ENCODE assay signal across 1 cellular context in the genomic region with DNA sequence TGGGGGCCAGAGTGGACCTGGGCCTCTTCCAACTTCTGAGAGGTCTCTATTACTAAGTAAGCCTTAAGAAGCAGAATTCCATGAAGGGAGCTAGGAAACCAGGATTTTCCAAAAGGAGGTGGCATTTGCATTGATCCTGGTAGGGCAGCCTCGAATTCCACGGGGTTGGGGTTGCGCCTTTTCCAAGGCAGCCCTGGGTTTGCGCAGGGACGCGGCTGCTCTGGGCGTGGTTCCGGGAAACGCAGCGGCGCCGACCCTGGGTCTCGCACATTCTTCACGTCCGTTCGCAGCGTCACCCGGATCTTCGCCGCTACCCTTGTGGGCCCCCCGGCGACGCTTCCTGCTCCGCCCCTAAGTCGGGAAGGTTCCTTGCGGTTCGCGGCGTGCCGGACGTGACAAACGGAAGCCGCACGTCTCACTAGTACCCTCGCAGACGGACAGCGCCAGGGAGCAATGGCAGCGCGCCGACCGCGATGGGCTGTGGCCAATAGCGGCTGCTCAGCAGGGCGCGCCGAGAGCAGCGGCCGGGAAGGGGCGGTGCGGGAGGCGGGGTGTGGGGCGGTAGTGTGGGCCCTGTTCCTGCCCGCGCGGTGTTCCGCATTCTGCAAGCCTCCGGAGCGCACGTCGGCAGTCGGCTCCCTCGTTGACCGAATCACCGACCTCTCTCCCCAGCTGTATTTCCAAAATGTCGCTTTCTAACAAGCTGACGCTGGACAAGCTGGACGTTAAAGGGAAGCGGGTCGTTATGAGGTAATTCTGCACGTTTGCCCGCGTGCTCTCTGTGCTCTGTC.
A peak's percentile ranks its signal among the peaks of the same experiment; 100 is the strongest.
TF ChIP-seq lines count a peak whose summit lies in the region.

A gene (plus strand): TSS at position 593 of the 791 bp plus-strand sequence. CDS start 93 bp downstream, at position 686.

TF ChIP-seq in K562, 482 proteins besides CTCF, POLR2A, EP300 and RAD21 (continued from another document and continues in another):
- TF ChIP-seq POLR2AphosphoS5 (IDR thresholded peaks at IDR 0.05; ENCODE audit: control insufficient read depth, insufficient read depth, low read depth, low read length) (peak; percentile 63; the same call in 1 of the 2 replicates), POLR2AphosphoS2 (IDR thresholded peaks at IDR 0.05; ENCODE audit: low read length) (no peak), EHMT2 (IDR thresholded peaks at IDR 0.05) (no peak), KLF16 (IDR thresholded peaks at IDR 0.05) (no peak), PTBP1 (IDR thresholded peaks at IDR 0.05; ENCODE audit: low read depth, low read length) (no peak), KAT2B (IDR thresholded peaks at IDR 0.05; ENCODE audit: low read depth, low read length) (no peak), ZNF282 (CRISPR knock-in tag; IDR thresholded peaks at IDR 0.05) (no peak), GABPB1 (CRISPR knock-in tag; IDR thresholded peaks at IDR 0.05) (peak; percentile 91), BCL6 (CRISPR knock-in tag; IDR thresholded peaks at IDR 0.05) (no peak), TAF15 (IDR thresholded peaks at IDR 0.05; ENCODE audit: low read depth, low read length) (no peak), SAP30 (IDR thresholded peaks at IDR 0.05; ENCODE audit: borderline replicate concordance, insufficient read depth, low read depth, low read length, poor library complexity, severe bottlenecking) (peak; percentile 59), ZNF143 (CRISPR knock-in tag; IDR thresholded peaks at IDR 0.05) (no peak), FIP1L1 (IDR thresholded peaks at IDR 0.05; ENCODE audit: low read depth, low read length, poor library complexity, severe bottlenecking) (peak; percentile 42), ETV6 (IDR thresholded peaks at IDR 0.05; ENCODE audit: borderline replicate concordance in 1 of 2, low read depth in 2 of 2, low read length in 1 of 2) (peak; percentile 35 to 88; a peak in 2 of 4 replicates), ETV6 (CRISPR knock-in tag; IDR thresholded peaks at IDR 0.05; ENCODE audit: borderline replicate concordance) (no peak), NR3C1 (CRISPR knock-in tag; IDR thresholded peaks at IDR 0.05) (no peak), SUPT5H (IDR thresholded peaks at IDR 0.05) (peak; percentile 85), ARID1B (IDR thresholded peaks at IDR 0.05) (peak; percentile 24; the same call in 1 of the 2 replicates), TGIF2 (CRISPR knock-in tag; IDR thresholded peaks at IDR 0.05) (no peak), RCOR1 (IDR thresholded peaks at IDR 0.05; ENCODE audit: borderline replicate concordance in 1 of 2, low read depth in 2 of 2, low read length in 2 of 2) (no peak), NCOA4 (IDR thresholded peaks at IDR 0.05; ENCODE audit: partially characterized antibody) (no peak), ZNF175 (CRISPR knock-in tag; IDR thresholded peaks at IDR 0.05; ENCODE audit: low read depth) (no peak), RBM39 (optimal IDR thresholded peaks at IDR 0.05; ENCODE audit: low read depth, low read length) (no peak), SREBF1 (IDR thresholded peaks at IDR 0.05; ENCODE audit: borderline replicate concordance, low read depth, low read length) (no peak), NRF1 (conservative IDR thresholded peaks at IDR 0.05 in 1 of 2, IDR thresholded peaks at IDR 0.05 in 1 of 2) (peak; percentile 85 to 88), SMAD3 (CRISPR knock-in tag; conservative IDR thresholded peaks at IDR 0.05) (no peak), STAT5B (CRISPR knock-in tag; IDR thresholded peaks at IDR 0.05) (no peak), ZC3H11A (IDR thresholded peaks at IDR 0.05; ENCODE audit: low read depth, low read length) (no peak), HEY1 (CRISPR knock-in tag; IDR thresholded peaks at IDR 0.05; ENCODE audit: borderline replicate concordance) (no peak), RBM25 (IDR thresholded peaks at IDR 0.05; ENCODE audit: low read depth, low read length, severe bottlenecking) (peak; percentile 99), TEAD2 (tag; IDR thresholded peaks at IDR 0.05) (no peak), CAMTA2 (CRISPR knock-in tag; conservative IDR thresholded peaks at IDR 0.05) (no peak)
- TF ChIP-seq, protein P1, sequence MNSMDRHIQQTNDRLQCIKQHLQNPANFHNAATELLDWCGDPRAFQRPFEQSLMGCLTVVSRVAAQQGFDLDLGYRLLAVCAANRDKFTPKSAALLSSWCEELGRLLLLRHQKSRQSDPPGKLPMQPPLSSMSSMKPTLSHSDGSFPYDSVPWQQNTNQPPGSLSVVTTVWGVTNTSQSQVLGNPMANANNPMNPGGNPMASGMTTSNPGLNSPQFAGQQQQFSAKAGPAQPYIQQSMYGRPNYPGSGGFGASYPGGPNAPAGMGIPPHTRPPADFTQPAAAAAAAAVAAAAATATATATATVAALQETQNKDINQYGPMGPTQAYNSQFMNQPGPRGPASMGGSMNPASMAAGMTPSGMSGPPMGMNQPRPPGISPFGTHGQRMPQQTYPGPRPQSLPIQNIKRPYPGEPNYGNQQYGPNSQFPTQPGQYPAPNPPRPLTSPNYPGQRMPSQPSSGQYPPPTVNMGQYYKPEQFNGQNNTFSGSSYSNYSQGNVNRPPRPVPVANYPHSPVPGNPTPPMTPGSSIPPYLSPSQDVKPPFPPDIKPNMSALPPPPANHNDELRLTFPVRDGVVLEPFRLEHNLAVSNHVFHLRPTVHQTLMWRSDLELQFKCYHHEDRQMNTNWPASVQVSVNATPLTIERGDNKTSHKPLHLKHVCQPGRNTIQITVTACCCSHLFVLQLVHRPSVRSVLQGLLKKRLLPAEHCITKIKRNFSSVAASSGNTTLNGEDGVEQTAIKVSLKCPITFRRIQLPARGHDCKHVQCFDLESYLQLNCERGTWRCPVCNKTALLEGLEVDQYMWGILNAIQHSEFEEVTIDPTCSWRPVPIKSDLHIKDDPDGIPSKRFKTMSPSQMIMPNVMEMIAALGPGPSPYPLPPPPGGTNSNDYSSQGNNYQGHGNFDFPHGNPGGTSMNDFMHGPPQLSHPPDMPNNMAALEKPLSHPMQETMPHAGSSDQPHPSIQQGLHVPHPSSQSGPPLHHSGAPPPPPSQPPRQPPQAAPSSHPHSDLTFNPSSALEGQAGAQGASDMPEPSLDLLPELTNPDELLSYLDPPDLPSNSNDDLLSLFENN (IDR thresholded peaks at IDR 0.05; ENCODE audit: low read depth in 2 of 2, low read length in 2 of 2) = no peak
- TF ChIP-seq, protein P2, sequence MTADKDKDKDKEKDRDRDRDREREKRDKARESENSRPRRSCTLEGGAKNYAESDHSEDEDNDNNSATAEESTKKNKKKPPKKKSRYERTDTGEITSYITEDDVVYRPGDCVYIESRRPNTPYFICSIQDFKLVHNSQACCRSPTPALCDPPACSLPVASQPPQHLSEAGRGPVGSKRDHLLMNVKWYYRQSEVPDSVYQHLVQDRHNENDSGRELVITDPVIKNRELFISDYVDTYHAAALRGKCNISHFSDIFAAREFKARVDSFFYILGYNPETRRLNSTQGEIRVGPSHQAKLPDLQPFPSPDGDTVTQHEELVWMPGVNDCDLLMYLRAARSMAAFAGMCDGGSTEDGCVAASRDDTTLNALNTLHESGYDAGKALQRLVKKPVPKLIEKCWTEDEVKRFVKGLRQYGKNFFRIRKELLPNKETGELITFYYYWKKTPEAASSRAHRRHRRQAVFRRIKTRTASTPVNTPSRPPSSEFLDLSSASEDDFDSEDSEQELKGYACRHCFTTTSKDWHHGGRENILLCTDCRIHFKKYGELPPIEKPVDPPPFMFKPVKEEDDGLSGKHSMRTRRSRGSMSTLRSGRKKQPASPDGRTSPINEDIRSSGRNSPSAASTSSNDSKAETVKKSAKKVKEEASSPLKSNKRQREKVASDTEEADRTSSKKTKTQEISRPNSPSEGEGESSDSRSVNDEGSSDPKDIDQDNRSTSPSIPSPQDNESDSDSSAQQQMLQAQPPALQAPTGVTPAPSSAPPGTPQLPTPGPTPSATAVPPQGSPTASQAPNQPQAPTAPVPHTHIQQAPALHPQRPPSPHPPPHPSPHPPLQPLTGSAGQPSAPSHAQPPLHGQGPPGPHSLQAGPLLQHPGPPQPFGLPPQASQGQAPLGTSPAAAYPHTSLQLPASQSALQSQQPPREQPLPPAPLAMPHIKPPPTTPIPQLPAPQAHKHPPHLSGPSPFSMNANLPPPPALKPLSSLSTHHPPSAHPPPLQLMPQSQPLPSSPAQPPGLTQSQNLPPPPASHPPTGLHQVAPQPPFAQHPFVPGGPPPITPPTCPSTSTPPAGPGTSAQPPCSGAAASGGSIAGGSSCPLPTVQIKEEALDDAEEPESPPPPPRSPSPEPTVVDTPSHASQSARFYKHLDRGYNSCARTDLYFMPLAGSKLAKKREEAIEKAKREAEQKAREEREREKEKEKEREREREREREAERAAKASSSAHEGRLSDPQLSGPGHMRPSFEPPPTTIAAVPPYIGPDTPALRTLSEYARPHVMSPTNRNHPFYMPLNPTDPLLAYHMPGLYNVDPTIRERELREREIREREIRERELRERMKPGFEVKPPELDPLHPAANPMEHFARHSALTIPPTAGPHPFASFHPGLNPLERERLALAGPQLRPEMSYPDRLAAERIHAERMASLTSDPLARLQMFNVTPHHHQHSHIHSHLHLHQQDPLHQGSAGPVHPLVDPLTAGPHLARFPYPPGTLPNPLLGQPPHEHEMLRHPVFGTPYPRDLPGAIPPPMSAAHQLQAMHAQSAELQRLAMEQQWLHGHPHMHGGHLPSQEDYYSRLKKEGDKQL (CRISPR knock-in tag; IDR thresholded peaks at IDR 0.05; ENCODE audit: borderline replicate concordance) = no peak
- TF ChIP-seq, protein P3, sequence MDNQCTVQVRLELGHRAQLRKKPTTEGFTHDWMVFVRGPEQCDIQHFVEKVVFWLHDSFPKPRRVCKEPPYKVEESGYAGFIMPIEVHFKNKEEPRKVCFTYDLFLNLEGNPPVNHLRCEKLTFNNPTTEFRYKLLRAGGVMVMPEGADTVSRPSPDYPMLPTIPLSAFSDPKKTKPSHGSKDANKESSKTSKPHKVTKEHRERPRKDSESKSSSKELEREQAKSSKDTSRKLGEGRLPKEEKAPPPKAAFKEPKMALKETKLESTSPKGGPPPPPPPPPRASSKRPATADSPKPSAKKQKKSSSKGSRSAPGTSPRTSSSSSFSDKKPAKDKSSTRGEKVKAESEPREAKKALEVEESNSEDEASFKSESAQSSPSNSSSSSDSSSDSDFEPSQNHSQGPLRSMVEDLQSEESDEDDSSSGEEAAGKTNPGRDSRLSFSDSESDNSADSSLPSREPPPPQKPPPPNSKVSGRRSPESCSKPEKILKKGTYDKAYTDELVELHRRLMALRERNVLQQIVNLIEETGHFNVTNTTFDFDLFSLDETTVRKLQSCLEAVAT (IDR thresholded peaks at IDR 0.05) = peak in 1 of 2 experiments; percentile 21; a peak in 1 of 4 replicates
- TF ChIP-seq, protein P4, sequence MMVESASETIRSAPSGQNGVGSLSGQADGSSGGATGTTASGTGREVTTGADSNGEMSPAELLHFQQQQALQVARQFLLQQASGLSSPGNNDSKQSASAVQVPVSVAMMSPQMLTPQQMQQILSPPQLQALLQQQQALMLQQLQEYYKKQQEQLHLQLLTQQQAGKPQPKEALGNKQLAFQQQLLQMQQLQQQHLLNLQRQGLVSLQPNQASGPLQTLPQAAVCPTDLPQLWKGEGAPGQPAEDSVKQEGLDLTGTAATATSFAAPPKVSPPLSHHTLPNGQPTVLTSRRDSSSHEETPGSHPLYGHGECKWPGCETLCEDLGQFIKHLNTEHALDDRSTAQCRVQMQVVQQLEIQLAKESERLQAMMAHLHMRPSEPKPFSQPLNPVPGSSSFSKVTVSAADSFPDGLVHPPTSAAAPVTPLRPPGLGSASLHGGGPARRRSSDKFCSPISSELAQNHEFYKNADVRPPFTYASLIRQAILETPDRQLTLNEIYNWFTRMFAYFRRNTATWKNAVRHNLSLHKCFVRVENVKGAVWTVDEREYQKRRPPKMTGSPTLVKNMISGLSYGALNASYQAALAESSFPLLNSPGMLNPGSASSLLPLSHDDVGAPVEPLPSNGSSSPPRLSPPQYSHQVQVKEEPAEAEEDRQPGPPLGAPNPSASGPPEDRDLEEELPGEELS (CRISPR knock-in tag; IDR thresholded peaks at IDR 0.05; ENCODE audit: borderline replicate concordance) = peak; percentile 51; the same call in 1 of the 2 replicates
- TF ChIP-seq, protein P5, sequence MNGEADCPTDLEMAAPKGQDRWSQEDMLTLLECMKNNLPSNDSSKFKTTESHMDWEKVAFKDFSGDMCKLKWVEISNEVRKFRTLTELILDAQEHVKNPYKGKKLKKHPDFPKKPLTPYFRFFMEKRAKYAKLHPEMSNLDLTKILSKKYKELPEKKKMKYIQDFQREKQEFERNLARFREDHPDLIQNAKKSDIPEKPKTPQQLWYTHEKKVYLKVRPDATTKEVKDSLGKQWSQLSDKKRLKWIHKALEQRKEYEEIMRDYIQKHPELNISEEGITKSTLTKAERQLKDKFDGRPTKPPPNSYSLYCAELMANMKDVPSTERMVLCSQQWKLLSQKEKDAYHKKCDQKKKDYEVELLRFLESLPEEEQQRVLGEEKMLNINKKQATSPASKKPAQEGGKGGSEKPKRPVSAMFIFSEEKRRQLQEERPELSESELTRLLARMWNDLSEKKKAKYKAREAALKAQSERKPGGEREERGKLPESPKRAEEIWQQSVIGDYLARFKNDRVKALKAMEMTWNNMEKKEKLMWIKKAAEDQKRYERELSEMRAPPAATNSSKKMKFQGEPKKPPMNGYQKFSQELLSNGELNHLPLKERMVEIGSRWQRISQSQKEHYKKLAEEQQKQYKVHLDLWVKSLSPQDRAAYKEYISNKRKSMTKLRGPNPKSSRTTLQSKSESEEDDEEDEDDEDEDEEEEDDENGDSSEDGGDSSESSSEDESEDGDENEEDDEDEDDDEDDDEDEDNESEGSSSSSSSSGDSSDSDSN (IDR thresholded peaks at IDR 0.05; ENCODE audit: borderline replicate concordance in 1 of 2, low read depth in 2 of 2, low read length in 2 of 2) = 0 out of 4 replicates have a peak, but pooled peaks of 1 of the 2 experiments have one; percentile 38
- TF ChIP-seq, protein P6, sequence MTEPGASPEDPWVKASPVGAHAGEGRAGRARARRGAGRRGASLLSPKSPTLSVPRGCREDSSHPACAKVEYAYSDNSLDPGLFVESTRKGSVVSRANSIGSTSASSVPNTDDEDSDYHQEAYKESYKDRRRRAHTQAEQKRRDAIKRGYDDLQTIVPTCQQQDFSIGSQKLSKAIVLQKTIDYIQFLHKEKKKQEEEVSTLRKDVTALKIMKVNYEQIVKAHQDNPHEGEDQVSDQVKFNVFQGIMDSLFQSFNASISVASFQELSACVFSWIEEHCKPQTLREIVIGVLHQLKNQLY (CRISPR knock-in tag; conservative IDR thresholded peaks at IDR 0.05) = no peak
- TF ChIP-seq, protein P7, sequence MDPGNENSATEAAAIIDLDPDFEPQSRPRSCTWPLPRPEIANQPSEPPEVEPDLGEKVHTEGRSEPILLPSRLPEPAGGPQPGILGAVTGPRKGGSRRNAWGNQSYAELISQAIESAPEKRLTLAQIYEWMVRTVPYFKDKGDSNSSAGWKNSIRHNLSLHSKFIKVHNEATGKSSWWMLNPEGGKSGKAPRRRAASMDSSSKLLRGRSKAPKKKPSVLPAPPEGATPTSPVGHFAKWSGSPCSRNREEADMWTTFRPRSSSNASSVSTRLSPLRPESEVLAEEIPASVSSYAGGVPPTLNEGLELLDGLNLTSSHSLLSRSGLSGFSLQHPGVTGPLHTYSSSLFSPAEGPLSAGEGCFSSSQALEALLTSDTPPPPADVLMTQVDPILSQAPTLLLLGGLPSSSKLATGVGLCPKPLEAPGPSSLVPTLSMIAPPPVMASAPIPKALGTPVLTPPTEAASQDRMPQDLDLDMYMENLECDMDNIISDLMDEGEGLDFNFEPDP (CRISPR knock-in tag; IDR thresholded peaks at IDR 0.05) = no peak
- TF ChIP-seq, protein P8, sequence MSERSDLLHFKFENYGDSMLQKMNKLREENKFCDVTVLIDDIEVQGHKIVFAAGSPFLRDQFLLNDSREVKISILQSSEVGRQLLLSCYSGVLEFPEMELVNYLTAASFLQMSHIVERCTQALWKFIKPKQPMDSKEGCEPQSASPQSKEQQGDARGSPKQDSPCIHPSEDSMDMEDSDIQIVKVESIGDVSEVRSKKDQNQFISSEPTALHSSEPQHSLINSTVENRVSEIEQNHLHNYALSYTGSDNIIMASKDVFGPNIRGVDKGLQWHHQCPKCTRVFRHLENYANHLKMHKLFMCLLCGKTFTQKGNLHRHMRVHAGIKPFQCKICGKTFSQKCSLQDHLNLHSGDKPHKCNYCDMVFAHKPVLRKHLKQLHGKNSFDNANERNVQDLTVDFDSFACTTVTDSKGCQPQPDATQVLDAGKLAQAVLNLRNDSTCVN (CRISPR knock-in tag; IDR thresholded peaks at IDR 0.05) = no peak
